Comparison of ENCODE assay signal across 15 cellular contexts in genomic region chr1:145893306-145894055, GRCh38. TPM values are rescaled to one million over a fixed set of nuclear protein-coding genes. Genes with fewer than 3 reads are reported as not detected.
DNase-seq lines count a peak whose midpoint lies in the region; ATAC-seq and TF ChIP-seq lines count a peak whose summit lies in the region.
"Had no signal": no experiment of that assay in that cellular context is flagged by ENCODE, and none has a peak within 500 bp of the region (broad histone marks: within the 10 kb centered on the region; RNA-seq: fewer than 3 reads in every experiment).

No MANE protein-coding gene starts in this region.

- no peaks in the 10 kb centered on the region for H3K9me3 ChIP-seq in left ventricle myocardium inferior (replicated peaks)
- H3K9me3 ChIP-seq in mesenchymal stem cell (ENCODE audit: control insufficient read depth, low read length): no peaks in the 10 kb centered on the region
- H3K9me3 ChIP-seq in uterus: no peaks in the 10 kb centered on the region

- H3K27me3 ChIP-seq in left ventricle myocardium inferior (ENCODE audit: low read depth) (no peaks in the 10 kb centered on the region), mesenchymal stem cell (ENCODE audit: control insufficient read depth in 1 of 2, insufficient read depth in 1 of 2, low read length in 2 of 2) (no peaks in the 10 kb centered on the region), uterus (no peaks in the 10 kb centered on the region)

- H3K18ac ChIP-seq in mesenchymal stem cell (ENCODE audit: low read depth in 1 of 2, low read length in 2 of 2): peak overlapping the region in 1 of 2 experiments; percentile 31

- peaks cover 2% of the 10 kb centered on the region for H3K79me1 ChIP-seq in mesenchymal stem cell (replicated peaks; ENCODE audit: low read length, poor library complexity, severe bottlenecking)

- H3K4me1 ChIP-seq in left ventricle myocardium inferior: peaks cover 40% of the 10 kb centered on the region
- H3K4me1 ChIP-seq in mesenchymal stem cell (ENCODE audit: control insufficient read depth, insufficient read depth, low read depth, low read length): peaks cover 14% of the 10 kb centered on the region
- peaks cover 5 to 8% of the 10 kb centered on the region in 2 donors for H3K4me1 ChIP-seq in uterus

- no peak overlapping the region for H3K4me2 ChIP-seq in mesenchymal stem cell (ENCODE audit: low read length, poor library complexity, severe bottlenecking)

- no peak for TF ChIP-seq CTCF in left ventricle myocardium inferior (IDR thresholded peaks at IDR 0.05; ENCODE audit: borderline replicate concordance)
- no peak for TF ChIP-seq CTCF in uterus (IDR thresholded peaks at IDR 0.05)

- WGBS in mesenchymal stem cell: 100% methylated on average over 7 of the region's 7 CpGs

- H3K36me3 ChIP-seq in left ventricle myocardium inferior: no peaks in the 10 kb centered on the region
- peaks cover 18 to 60% of the 10 kb centered on the region in 2 experiments for H3K36me3 ChIP-seq in mesenchymal stem cell (ENCODE audit: control insufficient read depth in 1 of 2, insufficient read depth in 2 of 2, low read depth in 1 of 2, low read length in 2 of 2)
- no peaks in the 10 kb centered on the region for H3K36me3 ChIP-seq in uterus

- H2BK5ac ChIP-seq in mesenchymal stem cell (ENCODE audit: low read depth, low read length, poor library complexity, severe bottlenecking): no peak overlapping the region

- TF ChIP-seq POLR2A in uterus (IDR thresholded peaks at IDR 0.05): no peak

- no peak overlapping the region for H3K4me3 ChIP-seq in left ventricle myocardium inferior
- H3K4me3 ChIP-seq in mesenchymal stem cell (ENCODE audit: insufficient read depth in 1 of 2, low read depth in 1 of 2, low read length in 2 of 2): no peak overlapping the region
- H3K4me3 ChIP-seq in uterus: no peak overlapping the region
- H3K4me3 ChIP-seq: GM23248 had no signal

- DNase-seq in left ventricle myocardium inferior: no peak
- DNase-seq in left cardiac atrium: no peak
- DNase-seq in mesenchymal stem cell: no peak
- DNase-seq in uterus: no peak
- DNase-seq in stimulated activated naive CD4-positive, alpha-beta T cell (lab: John Stamatoyannopoulos, UW): no peak
- DNase-seq: activated CD4-positive, alpha-beta T cell treated with anti-CD3 and anti-CD28 coated beads, Interleukin-2, amount 50 U/mL, for 48 hours; NCI-H1694 treated with DMSO at 0.1 percent for 48 hours; NCI-H526; small intestine; T1000 had no signal

- peak overlapping the region; percentile 69 to 87 for H2BK12ac ChIP-seq in mesenchymal stem cell (ENCODE audit: low read length in 2 of 2)

- H3K23ac ChIP-seq in mesenchymal stem cell (ENCODE audit: low read length in 2 of 2): no peak overlapping the region

- H4K91ac ChIP-seq in mesenchymal stem cell (ENCODE audit: low read length): peak overlapping the region; percentile 34

- peak overlapping the region; percentile 10 to 42 for H3K4ac ChIP-seq in mesenchymal stem cell (ENCODE audit: low read depth in 1 of 2, low read length in 2 of 2)

- no peak overlapping the region for H3K14ac ChIP-seq in mesenchymal stem cell (ENCODE audit: low read length in 2 of 2)

- intact Hi-C loops in left ventricle myocardium inferior (cut with micrococcal nuclease): loop anchor here (10.0 kb wide), 1 partner anchor 121 kb away; no protein-coding TSS in a partner anchor
- intact Hi-C loops in left cardiac atrium (cut with DNase I): loop anchor here (5.0 kb wide), 2 partner anchors 64 to 119 kb away; partner anchors contain the start of gene LIX1L (in 1 of the 2)
- intact Hi-C loops in uterus (cut with DNase I; ENCODE audit: low total_unique reads): loop anchor here (10.0 kb wide), 1 partner anchor 121 kb away; no protein-coding TSS in a partner anchor

- peak overlapping the region; percentile 88 for H3K9ac ChIP-seq in mesenchymal stem cell (ENCODE audit: low read length)

- H2BK120ac ChIP-seq in mesenchymal stem cell (ENCODE audit: low read depth, low read length): no peak overlapping the region

- H4K8ac ChIP-seq in mesenchymal stem cell (ENCODE audit: low read length): peak overlapping the region; percentile 25

- ATAC-seq in left cardiac atrium (no peak), HG03354 (IDR thresholded peaks at IDR 0.05; ENCODE audit: poor library complexity, severe bottlenecking, unreplicated experiment) (no peak)
- ATAC-seq: activated T-helper 17 cell treated with anti-CD3 and anti-CD28 coated beads, Interleukin-2, amount 50 U/mL, for 72 hours; left lobe of liver had no signal

- no peak overlapping the region for H2AFZ ChIP-seq in mesenchymal stem cell (ENCODE audit: low read depth, low read length)

- H3K27ac ChIP-seq in left ventricle myocardium inferior (replicated peaks) (peak overlapping the region; percentile 87), mesenchymal stem cell (ENCODE audit: low read length, poor library complexity, severe bottlenecking) (peak overlapping the region; percentile 98), uterus (peak overlapping the region; percentile 95 to 96)

- H2AK5ac ChIP-seq in mesenchymal stem cell (ENCODE audit: low read length, severe bottlenecking): peak overlapping the region; percentile 66

- peak overlapping the region; percentile 60 for H2BK15ac ChIP-seq in mesenchymal stem cell (ENCODE audit: low read depth, poor library complexity, severe bottlenecking)

RNA-seq across cellular contexts. Expression of gene ANKRD35, which starts 7.8 kb away (rescaled TPM):
- total RNA-seq in left ventricle myocardium inferior (0.77 TPM), left cardiac atrium (1 to 10 TPM; 1.5 to 2.0 TPM), uterus (1 to 10 TPM in 3 of 4 donors, under 1 TPM in 1; 0.77 to 8.8 (median 5.4) TPM)
- 0.66 TPM for polyA plus RNA-seq in mesenchymal stem cell (2013, experiment 1 of 2)
- polyA plus RNA-seq in mesenchymal stem cell (2013, experiment 2 of 2): 0.67 TPM
- total RNA-seq: G401 had no signal

RNA-seq across cellular contexts. Expression of gene ITGA10, which starts 16.4 kb away (rescaled TPM):
- total RNA-seq in left ventricle myocardium inferior (3.7 TPM), left cardiac atrium (10 to 100 TPM in 1 of 2 donors, 1 to 10 TPM in 1; 2.2 to 13.4 TPM), uterus (10 to 100 TPM in 1 of 4 donors, 1 to 10 TPM in 3; 2.7 to 19.9 (median 4.0) TPM)
- polyA plus RNA-seq in mesenchymal stem cell (2013, experiment 1 of 2): 2.1 TPM
- 1.7 TPM for polyA plus RNA-seq in mesenchymal stem cell (2013, experiment 2 of 2)

RNA-seq across cellular contexts. Expression of gene PEX11B, which starts 25.0 kb away (rescaled TPM):
- 24.4 TPM for total RNA-seq in left ventricle myocardium inferior
- total RNA-seq in left cardiac atrium: 10 to 100 TPM; 19.0 to 20.3 TPM
- polyA plus RNA-seq in mesenchymal stem cell (2013, experiment 1 of 2): 30.6 TPM
- polyA plus RNA-seq in mesenchymal stem cell (2013, experiment 2 of 2): 30.5 TPM
- 10 to 100 TPM; 26.1 to 46.3 (median 36.0) TPM for total RNA-seq in uterus

RNA-seq across cellular contexts. Expression of gene RBM8A, which starts 33.8 kb away (rescaled TPM):
- total RNA-seq in left ventricle myocardium inferior (64.4 TPM), left cardiac atrium (10 to 100 TPM; 67.0 to 99.2 TPM), uterus (100 to 1,000 TPM; 118 to 226 (median 146) TPM)
- 135 TPM for polyA plus RNA-seq in mesenchymal stem cell (2013, experiment 1 of 2)
- 142 TPM for polyA plus RNA-seq in mesenchymal stem cell (2013, experiment 2 of 2)

RNA-seq across cellular contexts. Expression of gene PIAS3, which starts 34.6 kb away (rescaled TPM):
- 14.6 TPM for total RNA-seq in left ventricle myocardium inferior
- 10 to 100 TPM; 15.0 to 17.1 TPM for total RNA-seq in left cardiac atrium
- polyA plus RNA-seq in mesenchymal stem cell (2013, experiment 1 of 2): 70.7 TPM
- polyA plus RNA-seq in mesenchymal stem cell (2013, experiment 2 of 2): 66.4 TPM
- 10 to 100 TPM; 10.2 to 88.6 (median 24.5) TPM for total RNA-seq in uterus
